In the genomic region with DNA sequence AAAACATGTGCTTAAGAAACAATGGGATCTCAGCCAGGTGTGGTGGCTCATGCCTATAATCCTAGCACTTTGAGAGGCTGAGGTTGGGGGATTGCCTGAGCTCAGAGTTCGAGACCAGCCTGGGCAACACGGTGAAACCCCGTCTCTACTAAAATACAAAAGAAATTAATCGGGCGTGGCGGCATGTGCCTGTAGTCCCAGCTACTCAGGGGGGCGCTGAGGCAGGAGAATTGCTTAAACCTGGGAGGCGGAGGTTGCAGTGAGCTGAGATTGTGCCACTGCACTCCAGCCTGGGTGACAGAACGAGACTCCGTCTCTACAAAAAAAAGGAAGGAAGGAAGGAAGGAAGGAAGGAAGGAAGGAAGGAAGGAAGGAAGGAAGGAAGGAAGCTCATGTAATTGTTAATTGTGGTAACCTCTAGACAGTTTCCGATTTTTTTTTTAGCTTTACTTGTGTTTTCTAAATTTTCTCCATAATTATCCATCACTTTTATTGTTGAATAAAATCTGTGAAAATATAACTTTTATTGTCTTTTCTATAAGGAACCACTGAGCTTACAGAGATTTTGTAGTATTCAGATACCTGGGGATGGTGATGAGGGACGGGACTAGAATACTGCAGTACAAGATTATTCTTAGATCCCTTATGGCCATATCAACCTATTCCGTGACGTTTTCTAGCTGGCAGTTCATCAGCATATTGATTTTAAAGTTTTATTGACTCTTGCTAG, we compare ENCODE assay signal across 32 cellular contexts.
DNase-seq lines count a peak whose midpoint lies in the region; ATAC-seq and TF ChIP-seq lines count a peak whose summit lies in the region.
"Had no signal": no experiment of that assay in that cellular context is flagged by ENCODE, and none has a peak within 500 bp of the region (broad histone marks: within the 10 kb centered on the region; RNA-seq: fewer than 3 reads in every experiment).

No MANE protein-coding gene starts in this region.

- H3K27ac ChIP-seq in A673 (ENCODE audit: low read depth, low read length, poor library complexity, severe bottlenecking) = peak overlapping the region; percentile 99
- peak overlapping the region; percentile 98 for H3K27ac ChIP-seq in SK-N-MC
- peak overlapping the region; percentile 2 for H3K27ac ChIP-seq in foreskin keratinocyte
- no peak overlapping the region for H3K27ac ChIP-seq in right atrium auricular region
- H3K27ac ChIP-seq in breast epithelium = no peak overlapping the region
- no peak overlapping the region for H3K27ac ChIP-seq in upper lobe of right lung
- H3K27ac ChIP-seq: 22Rv1; A549; BLaER1; BLaER1 treated with 17β-estradiol and CSF1 and Interleukin-3, amounts not matched to agents 10 nM and 100 nM; C4-2B had no signal

- no TSS peak for BruUV-seq in A673 (replicated peaks; lab: Mats Ljungman, UMichigan)

- intact Hi-C loops in A673 (cut with micrococcal nuclease; ENCODE audit: unreplicated experiment) (loop anchor here (1.0 to 10.0 kb wide), 9 partner anchors 56 to 1580 kb away; no protein-coding TSS in a partner anchor), breast epithelium (cut with DNase I; ENCODE audit: low total_unique reads) (no loop called here), upper lobe of right lung (cut with DNase I) (no loop called here)

- CTCF ChIA-PET in A673 (lab: Charles Lee) = interaction anchor here (0.6 to 2.1 kb wide), 10 partner anchors 54 to 918 kb away, joined by 3 to 15 read pairs (median 6); no protein-coding TSS in a partner anchor

- no peak for TF ChIP-seq CTCF in A673 (conservative IDR thresholded peaks at IDR 0.05; ENCODE audit: low read depth, low read length)
- TF ChIP-seq CTCF in epithelial cell of esophagus (IDR thresholded peaks at IDR 0.05; ENCODE audit: insufficient read depth, low read depth, low read length, missing control alignments) = no peak
- no peak for TF ChIP-seq CTCF in foreskin keratinocyte (conservative IDR thresholded peaks at IDR 0.05)
- no peak for TF ChIP-seq CTCF in right atrium auricular region (IDR thresholded peaks at IDR 0.05)
- no peak for TF ChIP-seq CTCF in breast epithelium (IDR thresholded peaks at IDR 0.05)
- TF ChIP-seq CTCF in upper lobe of right lung (IDR thresholded peaks at IDR 0.05) = no peak

- H3K9me3 ChIP-seq in A673 (ENCODE audit: low read depth, low read length, poor library complexity, severe bottlenecking) (peaks cover 28% of the 10 kb centered on the region), SK-N-MC (ENCODE audit: low read depth, low read length) (no peaks in the 10 kb centered on the region), right atrium auricular region (peaks cover 0 to 9% of the 10 kb centered on the region in 2 donors), breast epithelium (peaks cover 0 to 9% of the 10 kb centered on the region in 2 donors), upper lobe of right lung (no peaks in the 10 kb centered on the region)
- H3K9me3 ChIP-seq: A549, BE2C, Caco-2 had no signal

- no peaks in the 10 kb centered on the region for H3K36me3 ChIP-seq in A673 (ENCODE audit: insufficient read depth, low read length, poor library complexity, severe bottlenecking)
- H3K36me3 ChIP-seq in SK-N-MC (ENCODE audit: insufficient read depth, low read length) = no peaks in the 10 kb centered on the region
- no peaks in the 10 kb centered on the region for H3K36me3 ChIP-seq in right atrium auricular region
- no peaks in the 10 kb centered on the region for H3K36me3 ChIP-seq in breast epithelium
- H3K36me3 ChIP-seq in upper lobe of right lung = no peaks in the 10 kb centered on the region
- H3K36me3 ChIP-seq: BE2C; BLaER1; BLaER1 treated with 17β-estradiol and CSF1 and Interleukin-3, amounts not matched to agents 10 nM and 100 nM had no signal

- H3K4me3 ChIP-seq in A673 (ENCODE audit: low read depth, low read length, poor library complexity, severe bottlenecking) (no peak overlapping the region), SK-N-MC (peak overlapping the region; percentile 65), epithelial cell of esophagus (ENCODE audit: low read length) (no peak overlapping the region), right atrium auricular region (no peak overlapping the region), breast epithelium (no peak overlapping the region), upper lobe of right lung (no peak overlapping the region)
- H3K4me3 ChIP-seq: A549; BLaER1; BLaER1 treated with 17β-estradiol and CSF1 and Interleukin-3, amounts not matched to agents 10 nM and 100 nM had no signal

- TF ChIP-seq POLR2A in breast epithelium (IDR thresholded peaks at IDR 0.05) = no peak

- peak overlapping the region; percentile 38 for H3K9ac ChIP-seq in SK-N-MC (ENCODE audit: insufficient read length)
- H3K9ac ChIP-seq: BLaER1; BLaER1 treated with 17β-estradiol and CSF1 and Interleukin-3, amounts not matched to agents 10 nM and 100 nM had no signal

- ATAC-seq in foreskin keratinocyte (no peak), upper lobe of right lung (no peak)
- ATAC-seq: A549; CD8-positive, alpha-beta T cell had no signal

- POLR2A ChIA-PET in A673 (lab: Charles Lee; ENCODE audit: low non-redundant PET) = interaction anchor here (0.6 to 1.5 kb wide), 7 partner anchors 146 to 507 kb away, joined by 3 to 13 read pairs (median 6); a partner anchor contains a TSS

- H3K4me1 ChIP-seq in A673 (ENCODE audit: insufficient read depth, low read length, poor library complexity, severe bottlenecking) (peaks cover 36% of the 10 kb centered on the region), foreskin keratinocyte (no peaks in the 10 kb centered on the region), right atrium auricular region (no peaks in the 10 kb centered on the region), breast epithelium (no peaks in the 10 kb centered on the region), upper lobe of right lung (no peaks in the 10 kb centered on the region)
- H3K4me1 ChIP-seq: A549; BE2C; BLaER1; BLaER1 treated with 17β-estradiol and CSF1 and Interleukin-3, amounts not matched to agents 10 nM and 100 nM; Caco-2 had no signal

- no peaks in the 10 kb centered on the region for H3K27me3 ChIP-seq in A673 (replicated peaks; ENCODE audit: insufficient read depth, low read depth, low read length, poor library complexity)
- no peaks in the 10 kb centered on the region for H3K27me3 ChIP-seq in foreskin keratinocyte
- H3K27me3 ChIP-seq in right atrium auricular region = no peaks in the 10 kb centered on the region
- no peaks in the 10 kb centered on the region for H3K27me3 ChIP-seq in breast epithelium
- no peaks in the 10 kb centered on the region for H3K27me3 ChIP-seq in upper lobe of right lung
- H3K27me3 ChIP-seq: BE2C; BLaER1; BLaER1 treated with 17β-estradiol and CSF1 and Interleukin-3, amounts not matched to agents 10 nM and 100 nM had no signal

- DNase-seq in A673 (ENCODE audit: low spot score) (peak; percentile 94), SK-N-MC (ENCODE audit: low read depth, low spot score) (peak; percentile 79), epithelial cell of esophagus (ENCODE audit: low read depth) (peak; percentile 75), foreskin keratinocyte (no peak), right atrium auricular region (ENCODE audit: low spot score) (no peak), midbrain (lab: John Stamatoyannopoulos, UW) (no peak), breast epithelium (ENCODE audit: low spot score in 2 of 2) (no peak), upper lobe of right lung (no peak)
- DNase-seq: 8988T; ACHN; AML-193; BE2C; C1 segment of cervical spinal cord; Caco-2; Calu3; CD4-positive, alpha-beta memory T cell; CD4-positive, alpha-beta T cell; CD4-positive, CD25-positive, alpha-beta regulatory T cell; CD8-positive, alpha-beta memory T cell; CD8-positive, alpha-beta T cell; COR-L47; DMS 273 treated with DMSO at 0.1 percent for 48 hours; DMS153; DMS53; DMS79; DMS79 treated with DMSO at 0.1 percent for 48 hours; DND-41 had no signal

Comparison
In these comparisons a context has a peak if more than half of its experiments do, and no peak if none do; other contexts are left out.
1. DNase-seq: peak in A673 (single experiment), SK-N-MC (single experiment) and epithelial cell of esophagus (single experiment); none in foreskin keratinocyte (0 of 2), right atrium auricular region (single experiment), midbrain (single experiment), breast epithelium (0 of 2) and upper lobe of right lung (single experiment).
2. H3K27ac ChIP-seq: peak in A673 (single experiment), SK-N-MC (single experiment) and foreskin keratinocyte (single experiment); none in right atrium auricular region (0 of 2), breast epithelium (0 of 2) and upper lobe of right lung (single experiment).